15 cellular contexts compared by ENCODE assay signal in genomic region chr11:36380296-36381004, GRCh38.
DNase-seq lines count a peak whose midpoint lies in the region; ATAC-seq and TF ChIP-seq lines count a peak whose summit lies in the region.
"Had no signal": no experiment of that assay in that cellular context is flagged by ENCODE, and none has a peak within 500 bp of the region (broad histone marks: within the 10 kb centered on the region; RNA-seq: fewer than 3 reads in every experiment).

No MANE protein-coding gene starts in this region.

- no peaks in the 10 kb centered on the region for H3K36me3 Mint-ChIP-seq in CD4-positive, alpha-beta T cell (ENCODE audit: low read depth)
- peaks cover 59% of the 10 kb centered on the region for H3K36me3 Mint-ChIP-seq in activated CD4-positive, alpha-beta memory T cell treated with anti-CD3 and anti-CD28 coated beads for 36 hours
- H3K36me3 Mint-ChIP-seq in naive thymus-derived CD4-positive, alpha-beta T cell: peaks cover 0 to 41% (median 0%) of the 10 kb centered on the region in 5 donors

- intact Hi-C loops in CD4-positive, alpha-beta T cell (cut with DNase I, micrococcal nuclease): no loop called here
- intact Hi-C loops in activated CD4-positive, alpha-beta memory T cell treated with anti-CD3 and anti-CD28 coated beads for 36 hours (cut with micrococcal nuclease): no loop called here
- intact Hi-C loops in naive thymus-derived CD4-positive, alpha-beta T cell (cut with micrococcal nuclease): loop anchor here in 1 of 2 donors (2.0 kb wide), 1 partner anchor 40 kb away; no protein-coding TSS in a partner anchor

- no peaks in the 10 kb centered on the region for H3K9me3 ChIP-seq in CD4-positive, alpha-beta T cell (ENCODE audit: control insufficient read depth, low read length)
- H3K9me3 ChIP-seq in HEK293 (ENCODE audit: control insufficient read depth, insufficient read depth, low read depth, low read length) (no peaks in the 10 kb centered on the region), suprapubic skin (no peaks in the 10 kb centered on the region)
- H3K9me3 ChIP-seq in naive thymus-derived CD4-positive, alpha-beta T cell (ENCODE audit: control insufficient read depth in 2 of 3, low read length in 3 of 3): no peaks in the 10 kb centered on the region
- H3K9me3 ChIP-seq: BLaER1 treated with 17β-estradiol and CSF1 and Interleukin-3, amounts not matched to agents 10 nM and 100 nM had no signal

- H3K36me3 ChIP-seq in HEK293 (ENCODE audit: control insufficient read depth in 2 of 2, insufficient read depth in 1 of 2, low read length in 2 of 2) (no peaks in the 10 kb centered on the region), suprapubic skin (no peaks in the 10 kb centered on the region)
- no peaks in the 10 kb centered on the region for H3K36me3 ChIP-seq in naive thymus-derived CD4-positive, alpha-beta T cell (ENCODE audit: control insufficient read depth in 2 of 3, insufficient read depth in 3 of 3, low read length in 3 of 3)

- peak overlapping the region; percentile 2 for H3K27ac Mint-ChIP-seq in CD4-positive, alpha-beta T cell
- H3K27ac Mint-ChIP-seq in activated CD4-positive, alpha-beta memory T cell treated with anti-CD3 and anti-CD28 coated beads for 36 hours: peak overlapping the region; percentile 84
- H3K27ac Mint-ChIP-seq in naive thymus-derived CD4-positive, alpha-beta T cell: no peak overlapping the region
- H3K27ac Mint-ChIP-seq: HFFc6, type B pancreatic cell had no signal

- TF ChIP-seq CTCF in CD4-positive, alpha-beta T cell (IDR thresholded peaks at IDR 0.05): no peak
- TF ChIP-seq CTCF in HEK293 (tag by site-specific recombination; IDR thresholded peaks at IDR 0.05) (no peak), suprapubic skin (IDR thresholded peaks at IDR 0.05) (no peak)

- ATAC-seq in CD4-positive, alpha-beta T cell (ENCODE audit: poor library complexity): no peak
- no peak for ATAC-seq in naive thymus-derived CD4-positive, alpha-beta T cell

- TF ChIP-seq POLR2A in suprapubic skin (IDR thresholded peaks at IDR 0.05): no peak

- DNase-seq in CD4-positive, alpha-beta T cell: no peak
- DNase-seq in activated CD4-positive, alpha-beta memory T cell treated with anti-CD3 and anti-CD28 coated beads for 36 hours: no peak
- no peak for DNase-seq in naive thymus-derived CD4-positive, alpha-beta T cell
- DNase-seq in SK-N-DZ (ENCODE audit: low spot score): no peak
- no peak for DNase-seq in cerebellum (ENCODE audit: low spot score)
- DNase-seq in DMS53 treated with DMSO at 0.1 percent for 48 hours (lab: John Stamatoyannopoulos, UW; ENCODE audit: unreplicated experiment): no peak
- DNase-seq in suprapubic skin (ENCODE audit: low spot score in 2 of 2): no peak
- DNase-seq: DND-41, HFFc6, midbrain, NCI-H748 treated with DMSO at 0.1 percent for 48 hours, RPMI8226 had no signal

- H3K27me3 Mint-ChIP-seq in CD4-positive, alpha-beta T cell: peaks cover 39% of the 10 kb centered on the region
- peaks cover 8% of the 10 kb centered on the region for H3K27me3 Mint-ChIP-seq in activated CD4-positive, alpha-beta memory T cell treated with anti-CD3 and anti-CD28 coated beads for 36 hours
- H3K27me3 Mint-ChIP-seq in naive thymus-derived CD4-positive, alpha-beta T cell: peaks cover 33 to 63% (median 40%) of the 10 kb centered on the region in 5 donors

- POLR2A ChIA-PET in CD4-positive, alpha-beta T cell (lab: Charles Lee): interaction anchor here (0.8 to 1.7 kb wide), 5 partner anchors 17 to 40 kb away, joined by 3 to 6 read pairs (median 3); no protein-coding TSS in a partner anchor
- POLR2A ChIA-PET in HEK293 (lab: Yijun Ruan, JAX): no interaction called here
- POLR2A ChIA-PET in activated CD4-positive, alpha-beta memory T cell treated with anti-CD3 and anti-CD28 coated beads for 36 hours (lab: Charles Lee): interaction anchor here (1.0 to 1.3 kb wide), 3 partner anchors 8 to 29 kb away, joined by 3 to 5 read pairs (median 3); no protein-coding TSS in a partner anchor
- POLR2A ChIA-PET in naive thymus-derived CD4-positive, alpha-beta T cell (lab: Charles Lee): no interaction called here

- peaks cover 42% of the 10 kb centered on the region for H3K4me1 Mint-ChIP-seq in CD4-positive, alpha-beta T cell (ENCODE audit: low read depth)
- peaks cover 64% of the 10 kb centered on the region for H3K4me1 Mint-ChIP-seq in activated CD4-positive, alpha-beta memory T cell treated with anti-CD3 and anti-CD28 coated beads for 36 hours (ENCODE audit: low read depth)
- H3K4me1 Mint-ChIP-seq in naive thymus-derived CD4-positive, alpha-beta T cell: peaks cover 6 to 53% (median 19%) of the 10 kb centered on the region in 7 donors

- WGBS in suprapubic skin: 82% methylated on average over 9 of the region's 9 CpGs

- H3K27me3 ChIP-seq in CD4-positive, alpha-beta T cell (ENCODE audit: control insufficient read depth, insufficient read depth, low read length): peaks cover 28% of the 10 kb centered on the region
- H3K27me3 ChIP-seq in naive thymus-derived CD4-positive, alpha-beta T cell (ENCODE audit: control insufficient read depth in 2 of 2, insufficient read depth in 2 of 2, low read length in 2 of 2): peaks cover 0 to 5% of the 10 kb centered on the region in 2 donors
- H3K27me3 ChIP-seq in suprapubic skin: peaks cover 13% of the 10 kb centered on the region

- H3K4me3 Mint-ChIP-seq in CD4-positive, alpha-beta T cell: peak overlapping the region; percentile 61
- peak overlapping the region; percentile 92 for H3K4me3 Mint-ChIP-seq in activated CD4-positive, alpha-beta memory T cell treated with anti-CD3 and anti-CD28 coated beads for 36 hours
- peak overlapping the region in 1 of 10 donors; percentile 52 for H3K4me3 Mint-ChIP-seq in naive thymus-derived CD4-positive, alpha-beta T cell
- H3K4me3 Mint-ChIP-seq: HFFc6, type B pancreatic cell had no signal

- H3K27ac ChIP-seq in CD4-positive, alpha-beta T cell (ENCODE audit: low read depth, low read length): no peak overlapping the region
- H3K27ac ChIP-seq in HEK293 (ENCODE audit: extremely low read depth, low read depth, low read length) (no peak overlapping the region), suprapubic skin (no peak overlapping the region)
- H3K27ac ChIP-seq in naive thymus-derived CD4-positive, alpha-beta T cell (ENCODE audit: low read depth, low read length): no peak overlapping the region
- H3K27ac ChIP-seq: BLaER1 treated with 17β-estradiol and CSF1 and Interleukin-3, amounts not matched to agents 10 nM and 100 nM had no signal

- H3K4me3 ChIP-seq in HEK293 (ENCODE audit: low read depth, low read length): no peak overlapping the region
- peak overlapping the region; percentile 1 for H3K4me3 ChIP-seq in naive thymus-derived CD4-positive, alpha-beta T cell (ENCODE audit: low read length)
- H3K4me3 ChIP-seq in suprapubic skin: no peak overlapping the region
- H3K4me3 ChIP-seq: BLaER1 treated with 17β-estradiol and CSF1 and Interleukin-3, amounts not matched to agents 10 nM and 100 nM had no signal

- no peak for TF ChIP-seq EP300 in suprapubic skin (IDR thresholded peaks at IDR 0.05)

- H3K4me1 ChIP-seq in HEK293 (ENCODE audit: control insufficient read depth, insufficient read depth, low read length) (no peaks in the 10 kb centered on the region), suprapubic skin (peaks cover 29% of the 10 kb centered on the region)
- peaks cover 0 to 32% of the 10 kb centered on the region in 2 donors for H3K4me1 ChIP-seq in naive thymus-derived CD4-positive, alpha-beta T cell (ENCODE audit: control insufficient read depth in 2 of 2, insufficient read depth in 2 of 2, low read length in 2 of 2)

- CTCF ChIA-PET in CD4-positive, alpha-beta T cell (lab: Charles Lee): interaction anchor here (0.8 to 1.3 kb wide), 3 partner anchors 13 to 51 kb away, joined by 3 to 9 read pairs (median 3); no protein-coding TSS in a partner anchor
- CTCF ChIA-PET in HEK293 (lab: Yijun Ruan, JAX): interaction anchor here (0.6 to 1.5 kb wide), 5 partner anchors 9 to 107 kb away, joined by 3 to 4 read pairs (median 3); no protein-coding TSS in a partner anchor
- CTCF ChIA-PET in activated CD4-positive, alpha-beta memory T cell treated with anti-CD3 and anti-CD28 coated beads for 36 hours (lab: Charles Lee): interaction anchor here (1.0 to 2.6 kb wide), 7 partner anchors 20 to 112 kb away, joined by 3 to 15 read pairs (median 4); no protein-coding TSS in a partner anchor
- CTCF ChIA-PET in naive thymus-derived CD4-positive, alpha-beta T cell (lab: Charles Lee): no interaction called here

- H3K9me3 Mint-ChIP-seq in CD4-positive, alpha-beta T cell: no peaks in the 10 kb centered on the region
- H3K9me3 Mint-ChIP-seq in activated CD4-positive, alpha-beta memory T cell treated with anti-CD3 and anti-CD28 coated beads for 36 hours: no peaks in the 10 kb centered on the region
- H3K9me3 Mint-ChIP-seq in naive thymus-derived CD4-positive, alpha-beta T cell: no peaks in the 10 kb centered on the region
- H3K9me3 Mint-ChIP-seq: HFFc6, type B pancreatic cell had no signal

TF ChIP-seq in HEK293, 187 proteins besides CTCF, POLR2A, EP300 and RAD21 (continues in another document):
- TF ChIP-seq ATF2 (tag by site-specific recombination; IDR thresholded peaks at IDR 0.05; ENCODE audit: low read depth): peak; percentile 55
- no peak for TF ChIP-seq PATZ1 (tag by site-specific recombination; IDR thresholded peaks at IDR 0.05)

Comparison
In these comparisons a context has a peak if more than half of its experiments do, and no peak if none do; other contexts are left out.
1. H3K27ac Mint-ChIP-seq: peak in CD4-positive, alpha-beta T cell (single experiment) and activated CD4-positive, alpha-beta memory T cell treated with anti-CD3 and anti-CD28 coated beads for 36 hours (single experiment); none in naive thymus-derived CD4-positive, alpha-beta T cell (0 of 9).
2. POLR2A ChIA-PET loops: an anchor here in CD4-positive, alpha-beta T cell (0.8 to 1.7 kb wide) and activated CD4-positive, alpha-beta memory T cell treated with anti-CD3 and anti-CD28 coated beads for 36 hours (1.0 to 1.3 kb wide); none called in HEK293 and naive thymus-derived CD4-positive, alpha-beta T cell.